Comparison of ENCODE assay signal across 21 cellular contexts in the genomic region with DNA sequence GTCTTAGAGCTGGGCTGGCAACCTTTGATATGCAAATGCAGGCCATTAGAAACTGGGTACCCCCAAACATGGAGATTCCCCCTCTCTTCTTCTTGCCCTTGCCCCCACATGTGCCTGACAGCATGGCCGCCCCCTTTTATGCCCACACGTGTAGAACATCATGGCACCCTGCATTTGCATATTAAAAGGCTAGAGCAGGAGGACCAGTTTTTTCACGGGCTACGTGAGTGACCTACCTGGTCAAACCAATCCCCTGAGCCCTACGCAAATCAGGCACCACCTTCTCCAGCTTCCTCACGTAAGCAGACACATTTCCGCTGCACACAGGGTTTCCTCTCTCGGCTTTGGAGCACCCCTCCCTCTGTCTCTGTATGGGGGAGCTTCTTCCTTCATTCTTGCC.
"Had no signal": no experiment of that assay in that cellular context is flagged by ENCODE, and none has a peak within 500 bp of the region (broad histone marks: within the 10 kb centered on the region; RNA-seq: fewer than 3 reads in every experiment).

No MANE protein-coding gene starts in this region.

- ATAC-seq: effector memory CD8-positive, alpha-beta T cell; gastroesophageal sphincter; left cardiac atrium; naive thymus-derived CD4-positive, alpha-beta T cell; right cardiac atrium; stimulated activated effector memory CD8-positive, alpha-beta T cell treated with anti-CD3 and anti-CD28 coated beads, Interleukin-12 subunit alpha, Interleukin-12 subunit beta, amount 100 ng/mL, for 72 hours; stimulated activated naive CD8-positive, alpha-beta T cell treated with anti-CD3 and anti-CD28 coated beads, Interleukin-15, Interleukin-2, amounts not matched to agents 100 U/mL and 50 U/mL, for 24 hours had no signal

- H3K4me3 Mint-ChIP-seq: dendritic cell treated with granulocyte-macrophage colony-stimulating factor and Interleukin-4, amounts not matched to agents 40 ng/mL and 50 ng/mL, for 4 days; effector memory CD8-positive, alpha-beta T cell; immature natural killer cell; naive thymus-derived CD4-positive, alpha-beta T cell; stimulated activated effector memory CD8-positive, alpha-beta T cell treated with anti-CD3 and anti-CD28 coated beads, Interleukin-12 subunit alpha, Interleukin-12 subunit beta, amount 100 ng/mL, for 72 hours had no signal

- H3K9me3 ChIP-seq: esophagus squamous epithelium, gastroesophageal sphincter, suprapubic skin, thyroid gland, upper lobe of left lung, uterus had no signal

- H3K4me3 ChIP-seq: esophagus squamous epithelium, gastroesophageal sphincter, suprapubic skin, thyroid gland, upper lobe of left lung, uterus had no signal

- H3K36me3 ChIP-seq: esophagus squamous epithelium, gastroesophageal sphincter, suprapubic skin, thyroid gland, upper lobe of left lung, uterus had no signal

- H3K36me3 Mint-ChIP-seq: immature natural killer cell; naive thymus-derived CD4-positive, alpha-beta T cell; stimulated activated effector memory CD8-positive, alpha-beta T cell treated with anti-CD3 and anti-CD28 coated beads, Interleukin-12 subunit alpha, Interleukin-12 subunit beta, amount 100 ng/mL, for 72 hours had no signal

- H3K27me3 ChIP-seq: thyroid gland, upper lobe of left lung, uterus had no signal

- H3K27ac Mint-ChIP-seq: dendritic cell treated with granulocyte-macrophage colony-stimulating factor and Interleukin-4, amounts not matched to agents 40 ng/mL and 50 ng/mL, for 4 days; effector memory CD8-positive, alpha-beta T cell; immature natural killer cell; stimulated activated effector memory CD8-positive, alpha-beta T cell treated with anti-CD3 and anti-CD28 coated beads, Interleukin-12 subunit alpha, Interleukin-12 subunit beta, amount 100 ng/mL, for 72 hours had no signal

- H3K27ac ChIP-seq: esophagus squamous epithelium, gastroesophageal sphincter, suprapubic skin, uterus had no signal

- H3K4me1 ChIP-seq: uterus had no signal

- DNase-seq: effector memory CD8-positive, alpha-beta T cell; esophagus squamous epithelium; foreskin fibroblast; glutamatergic neuron; immature natural killer cell; left cardiac atrium; mesendoderm; naive thymus-derived CD4-positive, alpha-beta T cell; posterior cingulate gyrus; right cardiac atrium; small intestine; stimulated activated CD4-positive, alpha-beta T cell treated with anti-CD3 and anti-CD28 coated beads, Interleukin-4, amount 100 ng/mL, for 1 hour; stimulated activated CD8-positive, alpha-beta memory T cell treated with anti-CD3 and anti-CD28 coated beads, Interleukin-4, amount 100 ng/mL, for 48 hours; stimulated activated naive CD8-positive, alpha-beta T cell treated with anti-CD3 and anti-CD28 coated beads, Interleukin-15, Interleukin-2, amounts not matched to agents 100 U/mL and 50 U/mL, for 24 hours; thyroid gland; uterus had no signal

- H3K9me3 Mint-ChIP-seq: dendritic cell treated with granulocyte-macrophage colony-stimulating factor and Interleukin-4, amounts not matched to agents 40 ng/mL and 50 ng/mL, for 4 days; effector memory CD8-positive, alpha-beta T cell; immature natural killer cell; naive thymus-derived CD4-positive, alpha-beta T cell; stimulated activated effector memory CD8-positive, alpha-beta T cell treated with anti-CD3 and anti-CD28 coated beads, Interleukin-12 subunit alpha, Interleukin-12 subunit beta, amount 100 ng/mL, for 72 hours had no signal
